11 cellular contexts compared by ENCODE assay signal in the genomic region with DNA sequence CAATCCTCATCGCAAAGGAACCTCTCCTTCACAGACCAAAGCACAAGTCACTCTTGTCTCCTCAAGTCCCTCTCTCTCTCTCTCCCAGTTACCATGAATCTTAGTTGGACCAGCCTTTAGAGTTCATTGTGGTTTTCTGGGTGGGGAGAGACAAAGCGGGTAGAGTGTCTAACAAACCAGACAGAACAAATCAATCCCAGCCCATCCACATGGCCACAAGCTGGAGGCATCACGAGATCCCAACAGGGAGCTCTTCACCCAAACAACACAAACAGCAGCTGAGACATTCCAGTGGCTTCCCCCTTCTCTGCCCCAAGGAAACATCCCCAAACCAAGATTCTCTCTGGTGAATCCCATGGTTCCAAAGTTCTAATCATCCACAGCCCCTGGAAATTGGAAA. TPM values are rescaled to one million over a fixed set of nuclear protein-coding genes. Genes with fewer than 3 reads are reported as not detected.
DNase-seq lines count a peak whose midpoint lies in the region; ATAC-seq lines count a peak whose summit lies in the region.
"Had no signal": no experiment of that assay in that cellular context is flagged by ENCODE, and none has a peak within 500 bp of the region (broad histone marks: within the 10 kb centered on the region; RNA-seq: fewer than 3 reads in every experiment).

No MANE protein-coding gene starts in this region.

- peaks cover 86% of the 10 kb centered on the region for H3K4me1 ChIP-seq in stomach smooth muscle (ENCODE audit: control insufficient read depth, insufficient read depth, low read length)
- H3K4me1 ChIP-seq in HAP-1 = no peaks in the 10 kb centered on the region

- peaks cover 26% of the 10 kb centered on the region for H3K4me1 Mint-ChIP-seq in activated T-helper 17 cell treated with anti-CD3 and anti-CD28 coated beads, Interleukin-2, amount 50 U/mL, for 72 hours

- ATAC-seq in activated T-helper 17 cell treated with anti-CD3 and anti-CD28 coated beads, Interleukin-2, amount 50 U/mL, for 72 hours (replicated peaks) = no peak
- ATAC-seq in GM19397 (IDR thresholded peaks at IDR 0.05; ENCODE audit: unreplicated experiment) = no peak
- ATAC-seq: psoas muscle had no signal

- H3K9me3 Mint-ChIP-seq in activated T-helper 17 cell treated with anti-CD3 and anti-CD28 coated beads, Interleukin-2, amount 50 U/mL, for 72 hours = no peaks in the 10 kb centered on the region

- H3K4me3 ChIP-seq in stomach smooth muscle (ENCODE audit: low read length in 2 of 2) (peak overlapping the region; percentile 38 to 47), HAP-1 (no peak overlapping the region)
- H3K4me3 ChIP-seq: psoas muscle had no signal

- H3K27me3 ChIP-seq in stomach smooth muscle (ENCODE audit: control insufficient read depth in 1 of 2, insufficient read depth in 2 of 2, low read length in 2 of 2) (no peaks in the 10 kb centered on the region), HAP-1 (ENCODE audit: low read depth) (no peaks in the 10 kb centered on the region)

- no peak overlapping the region for H3K9ac ChIP-seq in stomach smooth muscle (ENCODE audit: low read length in 2 of 2)

- H3K36me3 ChIP-seq in stomach smooth muscle (ENCODE audit: control insufficient read depth in 2 of 2, insufficient read depth in 2 of 2, low read length in 2 of 2) (peaks cover 4 to 12% of the 10 kb centered on the region in 2 donors), HAP-1 (replicated peaks) (peaks cover 3% of the 10 kb centered on the region; the same call in 1 of the 2 replicates)

- H3K27ac Mint-ChIP-seq in activated T-helper 17 cell treated with anti-CD3 and anti-CD28 coated beads, Interleukin-2, amount 50 U/mL, for 72 hours = peak overlapping the region; percentile 10

- in situ Hi-C loops in HAP-1 (cut with MboI; ENCODE audit: low sequenced_read_pairs) = no loop called here

- H3K27me3 Mint-ChIP-seq in activated T-helper 17 cell treated with anti-CD3 and anti-CD28 coated beads, Interleukin-2, amount 50 U/mL, for 72 hours = no peaks in the 10 kb centered on the region

- H3K9me3 ChIP-seq in stomach smooth muscle (ENCODE audit: control insufficient read depth in 2 of 2, low read length in 2 of 2) = no peaks in the 10 kb centered on the region
- no peaks in the 10 kb centered on the region for H3K9me3 ChIP-seq in HAP-1
- H3K9me3 ChIP-seq: psoas muscle had no signal

- no peak overlapping the region for H3K4me3 Mint-ChIP-seq in activated T-helper 17 cell treated with anti-CD3 and anti-CD28 coated beads, Interleukin-2, amount 50 U/mL, for 72 hours

- peak; percentile 84 for DNase-seq in EH (ENCODE audit: low read depth)
- DNase-seq in fibroblast of the conjunctiva (ENCODE audit: low read depth) = peak; percentile 20
- no peak for DNase-seq in NCI-H1694 (lab: John Stamatoyannopoulos, UW)
- no peak for DNase-seq in HAP-1 (ENCODE audit: low spot score in 2 of 2)
- DNase-seq: amniotic stem cell, DMS79, psoas muscle, T1000 had no signal

- no peaks in the 10 kb centered on the region for H3K36me3 Mint-ChIP-seq in activated T-helper 17 cell treated with anti-CD3 and anti-CD28 coated beads, Interleukin-2, amount 50 U/mL, for 72 hours (ENCODE audit: low read depth)

- H3K27ac ChIP-seq in stomach smooth muscle (ENCODE audit: low read length) = peak overlapping the region; percentile 88
- H3K27ac ChIP-seq: psoas muscle had no signal

RNA-seq across cellular contexts. Expression of gene ACTN1, which starts 22.4 kb away (rescaled TPM):
- total RNA-seq in activated T-helper 17 cell treated with anti-CD3 and anti-CD28 coated beads, Interleukin-2, amount 50 U/mL, for 72 hours = 10 to 100 TPM; 38.3 to 54.1 TPM

Comparison
In these comparisons a context has a peak if more than half of its experiments do, and no peak if none do; other contexts are left out.
1. DNase-seq: peak in EH (single experiment) and fibroblast of the conjunctiva (single experiment); none in NCI-H1694 (single experiment) and HAP-1 (0 of 2).